ENCODE assay signal across 29 cellular contexts in genomic region chr17:75327757-75328156, GRCh38. TPM values are rescaled to one million over a fixed set of nuclear protein-coding genes. Genes with fewer than 3 reads are reported as not detected.
DNase-seq lines count a peak whose midpoint lies in the region; ATAC-seq and TF ChIP-seq lines count a peak whose summit lies in the region.
"Had no signal": no experiment of that assay in that cellular context is flagged by ENCODE, and none has a peak within 500 bp of the region (broad histone marks: within the 10 kb centered on the region; RNA-seq: fewer than 3 reads in every experiment).

No MANE protein-coding gene starts in this region.

- H3K4me3 Mint-ChIP-seq in activated T-cell treated with anti-CD3 and anti-CD28 coated beads, Interleukin-2, amount 50 U/mL, for 24 hours, result no peak overlapping the region
- H3K4me3 Mint-ChIP-seq in CD4-positive, alpha-beta memory T cell, result no peak overlapping the region
- no peak overlapping the region for H3K4me3 Mint-ChIP-seq in activated T-helper 2 cell treated with anti-CD3 and anti-CD28 coated beads, Interferon-gamma antibody, Interleukin-2, Interleukin-4, amounts not matched to agents 10 μg/mL and 5 μg/mL and 100 μg/mL, durations not matched to agents 14 hours and 24 hours and 36 hours (ENCODE audit: low read depth)
- H3K4me3 Mint-ChIP-seq: activated CD8-positive, alpha-beta memory T cell treated with anti-CD3 and anti-CD28 coated beads, Interleukin-2, amount 10 ng/mL, durations not matched to agents 7 days and 5 days; immature natural killer cell; T-cell; type B pancreatic cell had no signal

- no peak for DNase-seq in activated T-cell treated with anti-CD3 and anti-CD28 coated beads, Interleukin-2, amount 50 U/mL, for 24 hours
- DNase-seq in activated T-cell treated with anti-CD3 and anti-CD28 coated beads for 4 hours, result no peak
- no peak for DNase-seq in CD4-positive, alpha-beta memory T cell
- DNase-seq in activated T-helper 2 cell treated with anti-CD3 and anti-CD28 coated beads, Interferon-gamma antibody, Interleukin-2, Interleukin-4, amounts not matched to agents 10 μg/mL and 5 μg/mL and 100 μg/mL, durations not matched to agents 14 hours and 24 hours and 36 hours (ENCODE audit: low spot score), result no peak
- DNase-seq in adrenal gland, result no peak
- DNase-seq in osteoblast (ENCODE audit: insufficient read length, low spot score, missing footprints), result no peak
- DNase-seq: activated CD4-positive, alpha-beta T cell treated with anti-CD3 and anti-CD28 coated beads for 1 hour; activated CD8-positive, alpha-beta memory T cell treated with anti-CD3 and anti-CD28 coated beads, Interleukin-2, amount 10 ng/mL, durations not matched to agents 7 days and 5 days; activated effector memory CD4-positive, alpha-beta T cell treated with Interleukin-2 at 50 U/mL for 16 hours; BE2C; Calu3; DMS79 treated with DMSO at 0.1 percent for 48 hours; hippocampal formation; immature natural killer cell; Karpas-422; NCI-H1436; NCI-H2107; NCI-H446; NCI-H82; ovary; stimulated activated CD4-positive, alpha-beta T cell treated with anti-CD3 and anti-CD28 coated beads, Interleukin-1b, Interleukin-23, amount 100 ng/mL, for 48 hours; stimulated activated CD8-positive, alpha-beta memory T cell treated with anti-CD3 and anti-CD28 coated beads, Interleukin-4, amount 100 ng/mL, for 48 hours; T-cell had no signal

- no peak for TF ChIP-seq CTCF in neutrophil (IDR thresholded peaks at IDR 0.05)
- TF ChIP-seq CTCF in adrenal gland (IDR thresholded peaks at IDR 0.05), result no peak
- no peak for TF ChIP-seq CTCF in osteoblast (IDR thresholded peaks at IDR 0.05; ENCODE audit: extremely low read depth, low read depth, low read length)

- CTCF ChIA-PET in CD4-positive, alpha-beta memory T cell (lab: Charles Lee; ENCODE audit: partially characterized antibody), result interaction anchor here (0.6 to 1.0 kb wide), 3 partner anchors 37 to 87 kb away, joined by 3 read pairs; no protein-coding TSS in a partner anchor

- TF ChIP-seq POLR2A in adrenal gland (IDR thresholded peaks at IDR 0.05), result no peak

- POLR2A ChIA-PET in CD4-positive, alpha-beta memory T cell (lab: Charles Lee; ENCODE audit: partially characterized antibody), result no interaction called here

- H3K4me1 ChIP-seq in CD4-positive, alpha-beta memory T cell (ENCODE audit: insufficient read depth, low read length), result peaks cover 36% of the 10 kb centered on the region
- peaks cover 29 to 42% of the 10 kb centered on the region in 2 experiments for H3K4me1 ChIP-seq in neutrophil (ENCODE audit: control insufficient read depth in 1 of 2, insufficient read depth in 1 of 2, low read depth in 1 of 2, low read length in 1 of 2)
- peaks cover 8 to 28% of the 10 kb centered on the region in 2 donors for H3K4me1 ChIP-seq in adrenal gland (replicated peaks in 1 of 2)
- peaks cover 13% of the 10 kb centered on the region for H3K4me1 ChIP-seq in osteoblast (ENCODE audit: insufficient read depth, low read length)
- H3K4me1 ChIP-seq: BE2C had no signal

- H3K9me3 ChIP-seq in CD4-positive, alpha-beta memory T cell (ENCODE audit: control insufficient read depth in 1 of 2, low read length in 2 of 2), result no peaks in the 10 kb centered on the region
- no peaks in the 10 kb centered on the region for H3K9me3 ChIP-seq in neutrophil
- H3K9me3 ChIP-seq in adrenal gland (replicated peaks in 1 of 3), result no peaks in the 10 kb centered on the region
- no peaks in the 10 kb centered on the region for H3K9me3 ChIP-seq in osteoblast (ENCODE audit: low read depth, low read length)
- H3K9me3 ChIP-seq: BE2C, ovary had no signal

- no peaks in the 10 kb centered on the region for H3K9me3 Mint-ChIP-seq in activated T-cell treated with anti-CD3 and anti-CD28 coated beads, Interleukin-2, amount 50 U/mL, for 24 hours
- H3K9me3 Mint-ChIP-seq in CD4-positive, alpha-beta memory T cell, result no peaks in the 10 kb centered on the region
- H3K9me3 Mint-ChIP-seq in activated T-helper 2 cell treated with anti-CD3 and anti-CD28 coated beads, Interferon-gamma antibody, Interleukin-2, Interleukin-4, amounts not matched to agents 10 μg/mL and 5 μg/mL and 100 μg/mL, durations not matched to agents 14 hours and 24 hours and 36 hours, result no peaks in the 10 kb centered on the region
- H3K9me3 Mint-ChIP-seq: immature natural killer cell, T-cell, type B pancreatic cell had no signal

- H2AFZ ChIP-seq in osteoblast (ENCODE audit: low read length), result no peak overlapping the region

- no peaks in the 10 kb centered on the region for H3K27me3 ChIP-seq in CD4-positive, alpha-beta memory T cell (ENCODE audit: insufficient read depth, low read length)
- no peaks in the 10 kb centered on the region for H3K27me3 ChIP-seq in neutrophil
- no peaks in the 10 kb centered on the region for H3K27me3 ChIP-seq in adrenal gland
- no peaks in the 10 kb centered on the region for H3K27me3 ChIP-seq in osteoblast (ENCODE audit: insufficient read depth, low read length)
- H3K27me3 ChIP-seq: BE2C, ovary had no signal

- H3K27me3 Mint-ChIP-seq in activated T-cell treated with anti-CD3 and anti-CD28 coated beads, Interleukin-2, amount 50 U/mL, for 24 hours, result no peaks in the 10 kb centered on the region
- H3K27me3 Mint-ChIP-seq in CD4-positive, alpha-beta memory T cell, result no peaks in the 10 kb centered on the region
- no peaks in the 10 kb centered on the region for H3K27me3 Mint-ChIP-seq in activated T-helper 2 cell treated with anti-CD3 and anti-CD28 coated beads, Interferon-gamma antibody, Interleukin-2, Interleukin-4, amounts not matched to agents 10 μg/mL and 5 μg/mL and 100 μg/mL, durations not matched to agents 14 hours and 24 hours and 36 hours (ENCODE audit: low read depth)
- H3K27me3 Mint-ChIP-seq: activated CD8-positive, alpha-beta memory T cell treated with anti-CD3 and anti-CD28 coated beads, Interleukin-2, amount 10 ng/mL, durations not matched to agents 7 days and 5 days; T-cell; type B pancreatic cell had no signal

- 55 to 72% (median 63%) methylated on average over 2 of the region's 2 CpGs for WGBS in adrenal gland, 4 donors

- peaks cover 82% of the 10 kb centered on the region for H3K36me3 Mint-ChIP-seq in activated T-cell treated with anti-CD3 and anti-CD28 coated beads, Interleukin-2, amount 50 U/mL, for 24 hours (ENCODE audit: low read depth)
- peaks cover 24 to 58% of the 10 kb centered on the region in 2 donors for H3K36me3 Mint-ChIP-seq in CD4-positive, alpha-beta memory T cell
- peaks cover 69% of the 10 kb centered on the region for H3K36me3 Mint-ChIP-seq in activated T-helper 2 cell treated with anti-CD3 and anti-CD28 coated beads, Interferon-gamma antibody, Interleukin-2, Interleukin-4, amounts not matched to agents 10 μg/mL and 5 μg/mL and 100 μg/mL, durations not matched to agents 14 hours and 24 hours and 36 hours (ENCODE audit: low read depth)

- no peak for ATAC-seq in HG02981 (IDR thresholded peaks at IDR 0.05; ENCODE audit: unreplicated experiment)
- ATAC-seq: activated CD8-positive, alpha-beta memory T cell treated with anti-CD3 and anti-CD28 coated beads, Interleukin-2, amount 10 ng/mL, durations not matched to agents 7 days and 5 days; HCT116; T-cell had no signal

- no peak overlapping the region for H3K4me2 ChIP-seq in osteoblast (ENCODE audit: insufficient read depth, low read length)
- H3K4me2 ChIP-seq: smooth muscle cell had no signal

- H3K4me1 Mint-ChIP-seq in activated T-cell treated with anti-CD3 and anti-CD28 coated beads, Interleukin-2, amount 50 U/mL, for 24 hours (ENCODE audit: low read depth), result peaks cover 53% of the 10 kb centered on the region
- H3K4me1 Mint-ChIP-seq in CD4-positive, alpha-beta memory T cell, result peaks cover 13 to 32% (median 28%) of the 10 kb centered on the region in 4 donors
- peaks cover 55% of the 10 kb centered on the region for H3K4me1 Mint-ChIP-seq in activated T-helper 2 cell treated with anti-CD3 and anti-CD28 coated beads, Interferon-gamma antibody, Interleukin-2, Interleukin-4, amounts not matched to agents 10 μg/mL and 5 μg/mL and 100 μg/mL, durations not matched to agents 14 hours and 24 hours and 36 hours (ENCODE audit: low read depth)

- H4K20me1 ChIP-seq in osteoblast (ENCODE audit: insufficient read depth, low read length), result peaks cover 19% of the 10 kb centered on the region

- H3K27ac ChIP-seq in CD4-positive, alpha-beta memory T cell (ENCODE audit: low read depth, low read length), result no peak overlapping the region
- H3K27ac ChIP-seq in neutrophil (peak overlapping the region; percentile 78), adrenal gland (no peak overlapping the region), osteoblast (ENCODE audit: low read depth, low read length) (no peak overlapping the region)
- H3K27ac ChIP-seq: ovary, RWPE1 had no signal

- H3K4me3 ChIP-seq in CD4-positive, alpha-beta memory T cell (ENCODE audit: low read length in 2 of 2), result no peak overlapping the region
- H3K4me3 ChIP-seq in neutrophil (ENCODE audit: low read depth in 1 of 2, low read length in 1 of 2) (no peak overlapping the region), adrenal gland (no peak overlapping the region), osteoblast (ENCODE audit: insufficient read depth, low read length) (no peak overlapping the region)
- H3K4me3 ChIP-seq: ovary, smooth muscle cell had no signal

- H3K27ac Mint-ChIP-seq in activated T-cell treated with anti-CD3 and anti-CD28 coated beads, Interleukin-2, amount 50 U/mL, for 24 hours, result peak overlapping the region; percentile 71
- H3K27ac Mint-ChIP-seq in CD4-positive, alpha-beta memory T cell, result peak overlapping the region in 5 of 7 donors; percentile 13 to 77 (median 54)
- peak overlapping the region; percentile 42 for H3K27ac Mint-ChIP-seq in activated T-helper 2 cell treated with anti-CD3 and anti-CD28 coated beads, Interferon-gamma antibody, Interleukin-2, Interleukin-4, amounts not matched to agents 10 μg/mL and 5 μg/mL and 100 μg/mL, durations not matched to agents 14 hours and 24 hours and 36 hours
- H3K27ac Mint-ChIP-seq: activated CD8-positive, alpha-beta memory T cell treated with anti-CD3 and anti-CD28 coated beads, Interleukin-2, amount 10 ng/mL, durations not matched to agents 7 days and 5 days; type B pancreatic cell had no signal

- H3K79me2 ChIP-seq in osteoblast (ENCODE audit: insufficient read depth, low read length), result peaks cover 50% of the 10 kb centered on the region

- intact Hi-C loops in CD4-positive, alpha-beta memory T cell (cut with micrococcal nuclease), result no loop called here
- intact Hi-C loops in activated T-helper 2 cell treated with anti-CD3 and anti-CD28 coated beads, Interferon-gamma antibody, Interleukin-2, Interleukin-4, amounts not matched to agents 10 μg/mL and 5 μg/mL and 100 μg/mL, durations not matched to agents 14 hours and 24 hours and 36 hours (cut with micrococcal nuclease), result no loop called here
- intact Hi-C loops in adrenal gland (cut with DNase I), result loop anchor here in 1 of 2 donors (5.0 to 10.0 kb wide), 2 partner anchors 75 to 187 kb away; partner anchors contain the start of genes CASKIN2 and TSEN54

- peaks cover 33% of the 10 kb centered on the region for H3K36me3 ChIP-seq in CD4-positive, alpha-beta memory T cell (ENCODE audit: insufficient read depth, low read length)
- H3K36me3 ChIP-seq in neutrophil (peaks cover 67% of the 10 kb centered on the region), adrenal gland (replicated peaks in 1 of 2) (peaks cover 0 to 7% of the 10 kb centered on the region in 2 donors), osteoblast (ENCODE audit: insufficient read depth, low read length) (peaks cover 25% of the 10 kb centered on the region)
- H3K36me3 ChIP-seq: ovary had no signal

RNA-seq across cellular contexts. Expression of gene SLC25A19, which starts 38.5 kb away (rescaled TPM):
- total RNA-seq in CD4-positive, alpha-beta memory T cell, result 10 to 100 TPM; 19.8 to 21.8 TPM
- 10 to 100 TPM; 13.2 to 15.4 TPM for polyA plus RNA-seq in CD4-positive, alpha-beta memory T cell
- 97.4 and 101 TPM in 2 replicates for total RNA-seq in activated T-helper 2 cell treated with anti-CD3 and anti-CD28 coated beads, Interferon-gamma antibody, Interleukin-2, Interleukin-4, amounts not matched to agents 10 μg/mL and 5 μg/mL and 100 μg/mL, durations not matched to agents 14 hours and 24 hours and 36 hours
- total RNA-seq in adrenal gland, result 10 to 100 TPM; 15.8 to 63.9 (median 25.3) TPM
- polyA plus RNA-seq in adrenal gland, result 10 to 100 TPM; 23.6 to 38.4 (median 32.7) TPM
- 4.7 and 7.1 TPM in 2 replicates for total RNA-seq in osteoblast

RNA-seq across cellular contexts. Expression of gene MIF4GD, which starts 56.7 kb away (rescaled TPM):
- 10 to 100 TPM; 35.8 to 40.2 TPM for total RNA-seq in CD4-positive, alpha-beta memory T cell
- 10 to 100 TPM; 81.7 to 94.3 TPM for polyA plus RNA-seq in CD4-positive, alpha-beta memory T cell
- 50.5 and 51.5 TPM in 2 replicates for total RNA-seq in activated T-helper 2 cell treated with anti-CD3 and anti-CD28 coated beads, Interferon-gamma antibody, Interleukin-2, Interleukin-4, amounts not matched to agents 10 μg/mL and 5 μg/mL and 100 μg/mL, durations not matched to agents 14 hours and 24 hours and 36 hours
- total RNA-seq in adrenal gland, result 10 to 100 TPM; 18.1 to 53.0 (median 29.4) TPM
- 10 to 100 TPM; 10.7 to 15.1 (median 14.8) TPM for polyA plus RNA-seq in adrenal gland
- total RNA-seq in osteoblast, result 8.7 and 9.4 TPM in 2 replicates
